35 cellular contexts compared by ENCODE assay signal in genomic region chr20:63315240-63315981, GRCh38. TPM values are rescaled to one million over a fixed set of nuclear protein-coding genes. Genes with fewer than 3 reads are reported as not detected.
A peak's percentile ranks its signal among the peaks of the same experiment; 100 is the strongest.
DNase-seq lines count a peak whose midpoint lies in the region; ATAC-seq, FAIRE-seq and TF ChIP-seq lines count a peak whose summit lies in the region.
"Had no signal": no experiment of that assay in that cellular context is flagged by ENCODE, and none has a peak within 500 bp of the region (broad histone marks: within the 10 kb centered on the region; RNA-seq: fewer than 3 reads in every experiment).

No MANE protein-coding gene starts in this region.

- POLR2A ChIA-PET in HepG2 (lab: Yijun Ruan, JAX) = no interaction called here

- CTCF ChIA-PET in HepG2 (lab: Yijun Ruan, JAX; ENCODE audit: low intra/inter-chr PET ratio, low total read pairs) = no interaction called here

- H3K79me2 ChIP-seq in HepG2 (ENCODE audit: insufficient read depth, low read length) = no peaks in the 10 kb centered on the region

- 18% methylated on average over 19 of the region's 23 CpGs for WGBS in HepG2 (ENCODE audit: low lambda C conversion rate)
- WGBS in spleen, 5 donors = 51 to 70% (median 66%) methylated on average over 9 to 23 of the region's 23 CpGs

- intact Hi-C loops in HepG2 (cut with micrococcal nuclease; ENCODE audit: unreplicated experiment) = no loop called here
- intact Hi-C loops in spleen (cut with DNase I; ENCODE audit: low total_unique reads) = no loop called here

- TF ChIP-seq CTCF in HepG2 (CRISPR knock-in tag; IDR thresholded peaks at IDR 0.05) (no peak), spleen (IDR thresholded peaks at IDR 0.05 in 8 of 11, conservative IDR thresholded peaks at IDR 0.05 in 3 of 11) (no peak)

- no peak for TF ChIP-seq POLR2A in HepG2 (IDR thresholded peaks at IDR 0.05; ENCODE audit: insufficient read depth in 1 of 2, low read depth in 2 of 2, low read length in 2 of 2)
- no peak for TF ChIP-seq POLR2A in spleen (IDR thresholded peaks at IDR 0.05)

- H3K9ac ChIP-seq in HepG2 (ENCODE audit: insufficient read depth, low read depth, low read length) = no peak overlapping the region

- ATAC-seq in HepG2 = no peak; the same call in 2 of the 3 replicates
- ATAC-seq: activated CD4-positive, CD25-positive, alpha-beta regulatory T cell treated with anti-CD3 and anti-CD28 coated beads, Interleukin-2, amount 50 U/mL, for 24 hours; activated T-helper 17 cell treated with anti-CD3 and anti-CD28 coated beads, Interleukin-2, amount 50 U/mL, for 72 hours; gastrocnemius medialis; GM12878; natural killer cell; SK-N-SH treated with all-trans-retinoic acid at 6 μM for 48 hours; T-helper 17 cell had no signal

- DNase-seq in NCI-H2227 (lab: John Stamatoyannopoulos, UW; ENCODE audit: unreplicated experiment) (peak; percentile 22), NCI-H2227 treated with DMSO at 0.1 percent for 48 hours (lab: John Stamatoyannopoulos, UW) (no peak), HepG2 (ENCODE audit: low spot score) (no peak), spleen (peak; percentile 83), NCI-H69 (lab: John Stamatoyannopoulos, UW) (no peak), NCI-H1930 (lab: John Stamatoyannopoulos, UW) (no peak)
- peak; percentile 8 for DNase-seq in activated naive CD4-positive, alpha-beta T cell treated with anti-CD3 and anti-CD28 coated beads, Interleukin-2, amount 50 U/mL, for 16 hours
- DNase-seq in effector CD8-positive, alpha-beta T cell (lab: John Stamatoyannopoulos, UW) = no peak
- DNase-seq: 8988T; activated CD4-positive, alpha-beta memory T cell treated with anti-CD3 and anti-CD28 coated beads for 36 hours; CD4-positive, alpha-beta memory T cell; central memory CD4-positive, alpha-beta T cell; DMS 273 treated with DMSO at 0.1 percent for 48 hours; EL; gastrocnemius medialis; hypothalamus; immature natural killer cell; midbrain; natural killer cell; NCI-H1048; NCI-H2029 treated with DMSO at 0.1 percent for 48 hours; NCI-H446; stimulated activated CD4-positive, alpha-beta T cell treated with anti-CD3 and anti-CD28 coated beads, Interleukin-12 subunit alpha, Interleukin-12 subunit beta, amount 100 ng/mL, for 4 hours; stimulated activated CD4-positive, alpha-beta T cell treated with anti-CD3 and anti-CD28 coated beads, Interleukin-4, amount 100 ng/mL, for 1 hour had no signal

- in situ Hi-C loops in HepG2 (cut with HindIII; ENCODE audit: extremely low pct_ligation_motif_present, low pct_unique_long_range_greater_than_20kb) = no loop called here

- no peaks in the 10 kb centered on the region for H3K4me1 ChIP-seq in HepG2 (ENCODE audit: insufficient read depth, low read length)
- peaks cover 0 to 50% (median 10%) of the 10 kb centered on the region in 6 donors for H3K4me1 ChIP-seq in spleen
- H3K4me1 ChIP-seq: gastrocnemius medialis had no signal

- H4K20me1 ChIP-seq in HepG2 (ENCODE audit: insufficient read depth, low read length) = peaks cover 8% of the 10 kb centered on the region; the same call in 1 of the 2 replicates

- TF ChIP-seq RAD21 in HepG2 (CRISPR knock-in tag; IDR thresholded peaks at IDR 0.05) = no peak

- BruUV-seq in HepG2 (replicated peaks; lab: Mats Ljungman, UMichigan) = no TSS peak

- H3K9me3 ChIP-seq in HepG2 (ENCODE audit: low read length) (no peaks in the 10 kb centered on the region), spleen (no peaks in the 10 kb centered on the region)
- H3K9me3 ChIP-seq: gastrocnemius medialis had no signal

- H3K27ac ChIP-seq in HepG2 (ENCODE audit: extremely low read length, insufficient read depth, low read length) (no peak overlapping the region), spleen (peak overlapping the region in 5 of 8 donors; percentile 56 to 70 (median 67))
- H3K27ac ChIP-seq: gastrocnemius medialis had no signal

- H3K36me3 ChIP-seq in HepG2 (replicated peaks in 1 of 2; ENCODE audit: control insufficient read depth in 1 of 2, insufficient read depth in 2 of 2, low read length in 2 of 2) (no peaks in the 10 kb centered on the region), spleen (no peaks in the 10 kb centered on the region)
- H3K36me3 ChIP-seq: gastrocnemius medialis had no signal

- H3K4me2 ChIP-seq in HepG2 (ENCODE audit: low read depth, low read length) = no peak overlapping the region

- no peak overlapping the region for H2AFZ ChIP-seq in HepG2 (ENCODE audit: low read length)

- H3K27me3 ChIP-seq in HepG2 (ENCODE audit: control insufficient read depth in 1 of 2, insufficient read depth in 2 of 2, low read length in 2 of 2) (peaks cover 11 to 61% of the 10 kb centered on the region in 2 experiments; a peak in 4 of 5 replicates), spleen (replicated peaks in 1 of 7) (peaks cover 0 to 70% (median 7%) of the 10 kb centered on the region in 7 donors)

- TF ChIP-seq EP300 in HepG2 (IDR thresholded peaks at IDR 0.05; ENCODE audit: low read depth in 2 of 2, low read length in 2 of 2) (no peak), HepG2 (CRISPR knock-in tag; IDR thresholded peaks at IDR 0.05; ENCODE audit: borderline replicate concordance) (no peak)

- H3K4me3 ChIP-seq in HepG2 (replicated peaks in 1 of 3; ENCODE audit: insufficient read depth in 1 of 3, low read depth in 2 of 3, low read length in 3 of 3) = no peak overlapping the region
- H3K4me3 ChIP-seq in spleen = no peak overlapping the region
- H3K4me3 ChIP-seq: gastrocnemius medialis, GM12878 had no signal

- FAIRE-seq in HepG2 (lab: Jason Lieb, UNC) = no peak
- FAIRE-seq: GM12878 had no signal

RNA-seq across cellular contexts. Expression of gene COL20A1, which starts 22.4 kb away (rescaled TPM):
- total RNA-seq in HepG2 (2016; rRNA removed; fragmentation: Illumina TruSeq; extraction: Trizol) (not detected in 2 replicates), spleen (1 to 10 TPM in 2 of 7 donors, under 1 TPM in 3, not detected in 2; 0.23 to 2.1 (median 0.77) TPM)
- total RNA-seq in HepG2 (2016; cell fraction: cytosol; rRNA removed; fragmentation: Illumina TruSeq; extraction: Trizol; ENCODE audit: low read depth) = not detected in 2 replicates
- total RNA-seq in HepG2 (2016; cell fraction: insoluble cytoplasmic fraction; rRNA removed; fragmentation: Illumina TruSeq; extraction: Trizol) = not detected in 2 replicates
- not detected in 2 replicates for total RNA-seq in HepG2 (2016; cell fraction: membrane; rRNA removed; fragmentation: Illumina TruSeq; extraction: Trizol)
- not detected in 2 replicates for total RNA-seq in HepG2 (2016; cell fraction: nucleus; rRNA removed; fragmentation: Illumina TruSeq; extraction: Trizol)
- polyA plus RNA-seq in HepG2 (2011; rRNA removed) (0.03 TPM in 1 of 2 replicates, not detected in the other), spleen (under 1 TPM; 0.12 to 0.77 (median 0.43) TPM)
- 0.03 TPM in 1 of 2 replicates, not detected in the other for polyA plus RNA-seq in HepG2 (2011; cell fraction: cytosol; rRNA removed)
- polyA plus RNA-seq in HepG2 (2011; cell fraction: nucleus; rRNA removed) = 0.09 and 0.14 TPM in 2 replicates
- polyA plus RNA-seq in HepG2 (2012) = not detected in 2 replicates
- not detected in 2 replicates for polyA plus RNA-seq in HepG2 (2016; cell fraction: cytosol; fragmentation: Illumina TruSeq; extraction: Trizol; ENCODE audit: low read depth)
- not detected in 2 replicates for polyA plus RNA-seq in HepG2 (2016; cell fraction: insoluble cytoplasmic fraction; fragmentation: Illumina TruSeq; extraction: Trizol; ENCODE audit: low read depth)
- not detected in 2 replicates for polyA plus RNA-seq in HepG2 (2016; cell fraction: membrane; fragmentation: Illumina TruSeq; extraction: Trizol; ENCODE audit: low read depth)
- polyA plus RNA-seq in HepG2 (2016; cell fraction: nucleus; fragmentation: Illumina TruSeq; extraction: Trizol; ENCODE audit: insufficient read depth, low read depth) = not detected in 2 replicates
- not detected in 2 replicates for polyA minus RNA-seq in HepG2 (2011; rRNA and poly(A)+ RNA removed; ENCODE audit: low replicate concordance)
- polyA minus RNA-seq in HepG2 (2011; cell fraction: cytosol; rRNA and poly(A)+ RNA removed) = not detected in 2 replicates
- under 0.01 and 0.12 TPM in 2 replicates for polyA minus RNA-seq in HepG2 (2011; cell fraction: nucleus; rRNA and poly(A)+ RNA removed)
- total RNA-seq: activated CD4-positive, alpha-beta memory T cell treated with anti-CD3 and anti-CD28 coated beads for 36 hours; dermis microvascular lymphatic vessel endothelial cell; GM12878; liver; osteoblast; ureter had no signal
- polyA plus RNA-seq: CD4-positive, alpha-beta memory T cell; GM12878; immature natural killer cell; liver had no signal

RNA-seq across cellular contexts. Expression of gene ARFGAP1, which starts 42.8 kb away (rescaled TPM):
- total RNA-seq in HepG2 (2016; rRNA removed; fragmentation: Illumina TruSeq; extraction: Trizol) (51.4 and 132 TPM in 2 replicates), spleen (100 to 1,000 TPM in 3 of 7 donors, 10 to 100 TPM in 4; 51.9 to 105 (median 91.7) TPM)
- 32.3 and 33.5 TPM in 2 replicates for total RNA-seq in HepG2 (2016; cell fraction: cytosol; rRNA removed; fragmentation: Illumina TruSeq; extraction: Trizol; ENCODE audit: low read depth)
- 44.4 and 147 TPM in 2 replicates for total RNA-seq in HepG2 (2016; cell fraction: insoluble cytoplasmic fraction; rRNA removed; fragmentation: Illumina TruSeq; extraction: Trizol)
- 36.6 and 38.2 TPM in 2 replicates for total RNA-seq in HepG2 (2016; cell fraction: membrane; rRNA removed; fragmentation: Illumina TruSeq; extraction: Trizol)
- total RNA-seq in HepG2 (2016; cell fraction: nucleus; rRNA removed; fragmentation: Illumina TruSeq; extraction: Trizol) = 173 and 206 TPM in 2 replicates
- polyA plus RNA-seq in HepG2 (2011; rRNA removed) (132 and 173 TPM in 2 replicates), spleen (100 to 1,000 TPM in 2 of 3 donors, 10 to 100 TPM in 1; 44.4 to 165 (median 112) TPM)
- polyA plus RNA-seq in HepG2 (2011; cell fraction: cytosol; rRNA removed) = 40.1 and 86.0 TPM in 2 replicates
- polyA plus RNA-seq in HepG2 (2011; cell fraction: nucleus; rRNA removed) = 1,804 and 3,077 TPM in 2 replicates
- polyA plus RNA-seq in HepG2 (2012) = 112 and 149 TPM in 2 replicates
- polyA plus RNA-seq in HepG2 (2016; cell fraction: cytosol; fragmentation: Illumina TruSeq; extraction: Trizol; ENCODE audit: low read depth) = 5.1 and 5.7 TPM in 2 replicates
- polyA plus RNA-seq in HepG2 (2016; cell fraction: insoluble cytoplasmic fraction; fragmentation: Illumina TruSeq; extraction: Trizol; ENCODE audit: low read depth) = 47.2 and 54.2 TPM in 2 replicates
- 13.3 and 16.2 TPM in 2 replicates for polyA plus RNA-seq in HepG2 (2016; cell fraction: membrane; fragmentation: Illumina TruSeq; extraction: Trizol; ENCODE audit: low read depth)
- 572 and 622 TPM in 2 replicates for polyA plus RNA-seq in HepG2 (2016; cell fraction: nucleus; fragmentation: Illumina TruSeq; extraction: Trizol; ENCODE audit: insufficient read depth, low read depth)
- polyA minus RNA-seq in HepG2 (2011; rRNA and poly(A)+ RNA removed; ENCODE audit: low replicate concordance) = 69.2 and 278 TPM in 2 replicates
- 47.8 and 61.7 TPM in 2 replicates for polyA minus RNA-seq in HepG2 (2011; cell fraction: cytosol; rRNA and poly(A)+ RNA removed)
- polyA minus RNA-seq in HepG2 (2011; cell fraction: nucleus; rRNA and poly(A)+ RNA removed) = 203 and 232 TPM in 2 replicates

RNA-seq across cellular contexts. Expression of gene CHRNA4, which starts 45.7 kb away (rescaled TPM):
- not detected in 2 replicates for total RNA-seq in HepG2 (2016; rRNA removed; fragmentation: Illumina TruSeq; extraction: Trizol)
- not detected in 2 replicates for total RNA-seq in HepG2 (2016; cell fraction: cytosol; rRNA removed; fragmentation: Illumina TruSeq; extraction: Trizol; ENCODE audit: low read depth)
- total RNA-seq in HepG2 (2016; cell fraction: insoluble cytoplasmic fraction; rRNA removed; fragmentation: Illumina TruSeq; extraction: Trizol) = not detected in 2 replicates
- total RNA-seq in HepG2 (2016; cell fraction: membrane; rRNA removed; fragmentation: Illumina TruSeq; extraction: Trizol) = not detected in 2 replicates
- not detected in 2 replicates for total RNA-seq in HepG2 (2016; cell fraction: nucleus; rRNA removed; fragmentation: Illumina TruSeq; extraction: Trizol)
- not detected in 2 replicates for polyA plus RNA-seq in HepG2 (2011; rRNA removed)
- polyA plus RNA-seq in HepG2 (2011; cell fraction: cytosol; rRNA removed) = 0.06 TPM in 1 of 2 replicates, not detected in the other
- 0.10 and 0.14 TPM in 2 replicates for polyA plus RNA-seq in HepG2 (2011; cell fraction: nucleus; rRNA removed)
- polyA plus RNA-seq in HepG2 (2012) = 0.11 TPM in 1 of 2 replicates, not detected in the other
- not detected in 2 replicates for polyA plus RNA-seq in HepG2 (2016; cell fraction: cytosol; fragmentation: Illumina TruSeq; extraction: Trizol; ENCODE audit: low read depth)
- polyA plus RNA-seq in HepG2 (2016; cell fraction: insoluble cytoplasmic fraction; fragmentation: Illumina TruSeq; extraction: Trizol; ENCODE audit: low read depth) = not detected in 2 replicates
- polyA plus RNA-seq in HepG2 (2016; cell fraction: membrane; fragmentation: Illumina TruSeq; extraction: Trizol; ENCODE audit: low read depth) = not detected in 2 replicates
- not detected in 2 replicates for polyA plus RNA-seq in HepG2 (2016; cell fraction: nucleus; fragmentation: Illumina TruSeq; extraction: Trizol; ENCODE audit: insufficient read depth, low read depth)
- polyA minus RNA-seq in HepG2 (2011; rRNA and poly(A)+ RNA removed; ENCODE audit: low replicate concordance) = not detected in 2 replicates
- not detected in 2 replicates for polyA minus RNA-seq in HepG2 (2011; cell fraction: cytosol; rRNA and poly(A)+ RNA removed)
- polyA minus RNA-seq in HepG2 (2011; cell fraction: nucleus; rRNA and poly(A)+ RNA removed) = not detected in 2 replicates
- total RNA-seq in spleen = 10 to 100 TPM in 1 of 7 donors, 1 to 10 TPM in 4, under 1 TPM in 2; 0.74 to 13.8 (median 1.7) TPM
- under 1 TPM in 2 of 3 donors, not detected in 1; 0.15 to 0.86 TPM for polyA plus RNA-seq in spleen
- total RNA-seq: activated CD4-positive, alpha-beta memory T cell treated with anti-CD3 and anti-CD28 coated beads for 36 hours; activated naive CD8-positive, alpha-beta T cell treated with anti-CD3 and anti-CD28 coated beads, Interleukin-2, amount 10 ng/mL, durations not matched to agents 7 days and 5 days; activated T-helper 17 cell treated with anti-CD3 and anti-CD28 coated beads, Interleukin-2, amount 50 U/mL, for 72 hours; CD4-positive, alpha-beta memory T cell; gastrocnemius medialis; natural killer cell; OCI-LY7; osteoblast; T-helper 17 cell; ureter had no signal
- polyA plus RNA-seq: CD4-positive, alpha-beta memory T cell; immature natural killer cell had no signal

Comparison
In these comparisons a context has a peak if more than half of its experiments do, and no peak if none do; other contexts are left out.
1. DNase-seq: peak in NCI-H2227 (single experiment), activated naive CD4-positive, alpha-beta T cell treated with anti-CD3 and anti-CD28 coated beads, Interleukin-2, amount 50 U/mL, for 16 hours (single experiment) and spleen (single experiment); none in NCI-H2227 treated with DMSO at 0.1 percent for 48 hours (single experiment), HepG2 (single experiment), NCI-H69 (single experiment), effector CD8-positive, alpha-beta T cell (single experiment) and NCI-H1930 (0 of 2).